Comparison of ENCODE assay signal across 17 cellular contexts in genomic region chr6:5337573-5337972, GRCh38.
A peak's percentile ranks its signal among the peaks of the same experiment; 100 is the strongest.
DNase-seq lines count a peak whose midpoint lies in the region; TF ChIP-seq lines count a peak whose summit lies in the region.
"Had no signal": no experiment of that assay in that cellular context is flagged by ENCODE, and none has a peak within 500 bp of the region (broad histone marks: within the 10 kb centered on the region; RNA-seq: fewer than 3 reads in every experiment).

No MANE protein-coding gene starts in this region.

- no peaks in the 10 kb centered on the region for H3K27me3 Mint-ChIP-seq in chondrocyte (ENCODE audit: low read depth)
- no peaks in the 10 kb centered on the region for H3K27me3 Mint-ChIP-seq in activated CD4-positive, alpha-beta T cell treated with anti-CD3 and anti-CD28 coated beads, Interleukin-2, amount 10 ng/mL, durations not matched to agents 7 days and 5 days

- CTCF ChIA-PET in activated CD4-positive, alpha-beta T cell treated with anti-CD3 and anti-CD28 coated beads, Interleukin-2, amount 10 ng/mL, durations not matched to agents 7 days and 5 days (lab: Charles Lee), result no interaction called here

- DNase-seq in GM12865 (ENCODE audit: low read depth) (no peak), MV-4-11 (lab: John Stamatoyannopoulos, UW) (peak; percentile 3), chondrocyte (ENCODE audit: low spot score) (no peak), renal cortical epithelial cell (ENCODE audit: low read depth) (peak; percentile 17), coronary artery (ENCODE audit: low spot score) (no peak), NCI-H2081 treated with DMSO at 0.1 percent for 48 hours (lab: John Stamatoyannopoulos, UW) (no peak)
- DNase-seq in activated CD4-positive, alpha-beta T cell treated with anti-CD3 and anti-CD28 coated beads, Interleukin-2, amount 10 ng/mL, durations not matched to agents 7 days and 5 days, result no peak
- DNase-seq: activated CD8-positive, alpha-beta memory T cell treated with anti-CD3 and anti-CD28 coated beads for 24 hours; NCI-H1092 treated with DMSO at 0.1 percent for 48 hours; NCI-H2227 treated with DMSO at 0.1 percent for 48 hours; stimulated activated CD4-positive, alpha-beta T cell treated with anti-CD3 and anti-CD28 coated beads, Interleukin-1b, Interleukin-23, amount 100 ng/mL, for 48 hours; stimulated activated CD8-positive, alpha-beta memory T cell treated with anti-CD3 and anti-CD28 coated beads, Interleukin-4, amount 100 ng/mL, for 48 hours; SW 1271; testis had no signal

- TF ChIP-seq CTCF in GM12865 (IDR thresholded peaks at IDR 0.05; ENCODE audit: insufficient read depth, low read depth, low read length, missing control alignments), result no peak
- TF ChIP-seq CTCF in chondrocyte (IDR thresholded peaks at IDR 0.05), result peak; percentile 13
- no peak for TF ChIP-seq CTCF in coronary artery (IDR thresholded peaks at IDR 0.05)

- H3K27ac ChIP-seq in coronary artery, result no peak overlapping the region
- H3K27ac ChIP-seq: hepatocyte, right atrium auricular region, testis had no signal

- H3K4me3 ChIP-seq in GM12865 (ENCODE audit: low read depth, low read length) (peak overlapping the region; percentile 55), coronary artery (no peak overlapping the region)
- H3K4me3 ChIP-seq: hepatocyte, right atrium auricular region, testis had no signal

- no peaks in the 10 kb centered on the region for H3K36me3 Mint-ChIP-seq in chondrocyte (ENCODE audit: low read depth)
- peaks cover 2% of the 10 kb centered on the region for H3K36me3 Mint-ChIP-seq in activated CD4-positive, alpha-beta T cell treated with anti-CD3 and anti-CD28 coated beads, Interleukin-2, amount 10 ng/mL, durations not matched to agents 7 days and 5 days (ENCODE audit: low read depth)

- no peaks in the 10 kb centered on the region for H3K9me3 Mint-ChIP-seq in chondrocyte (ENCODE audit: low read depth)
- no peaks in the 10 kb centered on the region for H3K9me3 Mint-ChIP-seq in activated CD4-positive, alpha-beta T cell treated with anti-CD3 and anti-CD28 coated beads, Interleukin-2, amount 10 ng/mL, durations not matched to agents 7 days and 5 days
- H3K9me3 Mint-ChIP-seq: nephron had no signal

- POLR2A ChIA-PET in activated CD4-positive, alpha-beta T cell treated with anti-CD3 and anti-CD28 coated beads, Interleukin-2, amount 10 ng/mL, durations not matched to agents 7 days and 5 days (lab: Charles Lee), result no interaction called here

- no peak overlapping the region for H3K27ac Mint-ChIP-seq in chondrocyte (ENCODE audit: unreplicated experiment)
- no peak overlapping the region for H3K27ac Mint-ChIP-seq in activated CD4-positive, alpha-beta T cell treated with anti-CD3 and anti-CD28 coated beads, Interleukin-2, amount 10 ng/mL, durations not matched to agents 7 days and 5 days
- H3K27ac Mint-ChIP-seq: nephron had no signal

- H3K4me3 Mint-ChIP-seq in chondrocyte (ENCODE audit: unreplicated experiment), result no peak overlapping the region
- H3K4me3 Mint-ChIP-seq in activated CD4-positive, alpha-beta T cell treated with anti-CD3 and anti-CD28 coated beads, Interleukin-2, amount 10 ng/mL, durations not matched to agents 7 days and 5 days, result no peak overlapping the region
- H3K4me3 Mint-ChIP-seq: nephron had no signal

- peaks cover 15% of the 10 kb centered on the region for H3K4me1 Mint-ChIP-seq in chondrocyte (ENCODE audit: low read depth)
- H3K4me1 Mint-ChIP-seq in activated CD4-positive, alpha-beta T cell treated with anti-CD3 and anti-CD28 coated beads, Interleukin-2, amount 10 ng/mL, durations not matched to agents 7 days and 5 days, result peaks cover 23% of the 10 kb centered on the region
- H3K4me1 Mint-ChIP-seq: nephron had no signal

Comparison
In these comparisons a context has a peak if more than half of its experiments do, and no peak if none do; other contexts are left out.
1. DNase-seq: peak in MV-4-11 (single experiment) and renal cortical epithelial cell (single experiment); none in GM12865 (single experiment), chondrocyte (single experiment), coronary artery (single experiment), NCI-H2081 treated with DMSO at 0.1 percent for 48 hours (single experiment) and activated CD4-positive, alpha-beta T cell treated with anti-CD3 and anti-CD28 coated beads, Interleukin-2, amount 10 ng/mL, durations not matched to agents 7 days and 5 days (single experiment).